9 cellular contexts compared by ENCODE assay signal in the genomic region with DNA sequence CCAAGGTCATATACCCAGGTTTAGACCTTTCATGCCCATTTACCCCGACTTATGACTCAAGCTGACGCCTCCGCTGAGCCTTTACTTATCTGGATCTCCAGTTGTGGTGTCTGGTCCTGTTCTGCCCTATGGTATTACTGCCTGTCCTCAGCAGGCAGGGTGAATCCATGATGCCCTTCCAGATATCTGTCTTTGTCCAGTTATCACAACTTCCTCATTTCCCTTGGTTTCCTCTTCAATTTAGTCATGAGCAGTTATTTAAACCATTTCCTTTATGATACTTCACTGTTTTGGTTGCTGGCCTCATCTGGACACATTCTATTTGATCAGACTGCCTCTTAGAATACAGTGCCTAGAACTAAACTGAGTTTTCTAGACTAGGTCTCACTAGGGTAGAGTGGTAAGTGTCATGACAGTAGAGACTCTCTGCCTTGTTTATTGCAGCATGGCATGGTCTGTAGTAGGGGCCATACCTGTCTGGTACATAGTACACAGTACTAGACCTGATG.
DNase-seq lines count a peak whose midpoint lies in the region; ATAC-seq and TF ChIP-seq lines count a peak whose summit lies in the region.
"Had no signal": no experiment of that assay in that cellular context is flagged by ENCODE, and none has a peak within 500 bp of the region (broad histone marks: within the 10 kb centered on the region; RNA-seq: fewer than 3 reads in every experiment).

No MANE protein-coding gene starts in this region.

- H3K4me1 ChIP-seq in aorta (ENCODE audit: control insufficient read depth in 1 of 2, insufficient read depth in 2 of 2, low read length in 2 of 2) (no peaks in the 10 kb centered on the region), right lobe of liver (no peaks in the 10 kb centered on the region), gastrocnemius medialis (no peaks in the 10 kb centered on the region)

- H3K4me3 ChIP-seq in aorta (ENCODE audit: low read length in 2 of 2) (no peak overlapping the region), right lobe of liver (no peak overlapping the region), gastrocnemius medialis (no peak overlapping the region)

- H3K9me3 Mint-ChIP-seq in activated naive CD4-positive, alpha-beta T cell treated with anti-CD3 and anti-CD28 coated beads, Interleukin-2, amount 50 U/mL, for 72 hours, result no peaks in the 10 kb centered on the region

- 94 to 99% methylated on average over 3 of the region's 3 CpGs for WGBS in aorta, 2 donors
- WGBS in right lobe of liver (ENCODE audit: insufficient coverage, low coverage, low lambda C conversion rate, missing lambda C conversion rate), result 93% methylated on average over 2 of the region's 3 CpGs

- peak; percentile 29 to 40 for ATAC-seq in activated naive CD4-positive, alpha-beta T cell treated with anti-CD3 and anti-CD28 coated beads, Interleukin-2, amount 50 U/mL, for 72 hours
- peak; percentile 82 for ATAC-seq in HG03159 (IDR thresholded peaks at IDR 0.05; ENCODE audit: unreplicated experiment)
- no peak for ATAC-seq in aorta (ENCODE audit: low FRiP score)
- ATAC-seq in right lobe of liver, result no peak
- no peak for ATAC-seq in gastrocnemius medialis

- DNase-seq in activated naive CD4-positive, alpha-beta T cell treated with anti-CD3 and anti-CD28 coated beads, Interleukin-2, amount 50 U/mL, for 72 hours (ENCODE audit: low spot score in 2 of 2), result no peak
- DNase-seq in activated naive CD4-positive, alpha-beta T cell (lab: John Stamatoyannopoulos, UW), result no peak
- DNase-seq in UCSD-AML1 (lab: John Stamatoyannopoulos, UW; ENCODE audit: unreplicated experiment), result peak; percentile 32
- DNase-seq in aorta, result no peak
- DNase-seq in NCI-H2081 (lab: John Stamatoyannopoulos, UW), result no peak
- no peak for DNase-seq in right lobe of liver
- DNase-seq in gastrocnemius medialis, result no peak

- H3K9me3 ChIP-seq in aorta (ENCODE audit: control insufficient read depth, low read length) (no peaks in the 10 kb centered on the region), right lobe of liver (no peaks in the 10 kb centered on the region), gastrocnemius medialis (peaks cover 0 to 4% (median 0%) of the 10 kb centered on the region in 3 donors)

- H3K27me3 ChIP-seq in aorta (ENCODE audit: control insufficient read depth in 1 of 2, insufficient read depth in 2 of 2, low read length in 1 of 2), result no peaks in the 10 kb centered on the region
- no peaks in the 10 kb centered on the region for H3K27me3 ChIP-seq in right lobe of liver
- H3K27me3 ChIP-seq in gastrocnemius medialis, result no peaks in the 10 kb centered on the region

- H3K36me3 Mint-ChIP-seq in activated naive CD4-positive, alpha-beta T cell treated with anti-CD3 and anti-CD28 coated beads, Interleukin-2, amount 50 U/mL, for 72 hours, result peaks cover 18 to 41% of the 10 kb centered on the region in 2 donors

- TF ChIP-seq POLR2A in right lobe of liver (IDR thresholded peaks at IDR 0.05) (no peak), gastrocnemius medialis (IDR thresholded peaks at IDR 0.05) (no peak)

- no peaks in the 10 kb centered on the region for H3K36me3 ChIP-seq in aorta (ENCODE audit: control insufficient read depth in 1 of 2, insufficient read depth in 2 of 2, low read length in 1 of 2)
- H3K36me3 ChIP-seq in right lobe of liver, result no peaks in the 10 kb centered on the region
- H3K36me3 ChIP-seq in gastrocnemius medialis, result no peaks in the 10 kb centered on the region

- H3K27ac Mint-ChIP-seq in activated naive CD4-positive, alpha-beta T cell treated with anti-CD3 and anti-CD28 coated beads, Interleukin-2, amount 50 U/mL, for 72 hours, result no peak overlapping the region

- intact Hi-C loops in aorta (cut with DNase I), result no loop called here
- intact Hi-C loops in right lobe of liver (cut with DNase I), result no loop called here
- intact Hi-C loops in gastrocnemius medialis (cut with DNase I; ENCODE audit: low total_unique reads), result no loop called here

- no peak for TF ChIP-seq CTCF in right lobe of liver (IDR thresholded peaks at IDR 0.05)
- no peak for TF ChIP-seq CTCF in gastrocnemius medialis (IDR thresholded peaks at IDR 0.05 in 4 of 5, conservative IDR thresholded peaks at IDR 0.05 in 1 of 5)

- H3K27ac ChIP-seq in aorta (ENCODE audit: low read depth in 1 of 2, low read length in 2 of 2) (no peak overlapping the region), right lobe of liver (no peak overlapping the region), gastrocnemius medialis (no peak overlapping the region)
- H3K27ac ChIP-seq: C4-2B had no signal

- in situ Hi-C loops in gastrocnemius medialis (cut with MboI; ENCODE audit: low sequenced_read_pairs in 4 of 4), result no loop called here

Comparison
In these comparisons a context has a peak if more than half of its experiments do, and no peak if none do; other contexts are left out.
1. ATAC-seq: peak in activated naive CD4-positive, alpha-beta T cell treated with anti-CD3 and anti-CD28 coated beads, Interleukin-2, amount 50 U/mL, for 72 hours (2 of 2) and HG03159 (single experiment); none in aorta (single experiment), right lobe of liver (0 of 4) and gastrocnemius medialis (0 of 2).